ENCODE assay signal across 24 cellular contexts in the genomic region with DNA sequence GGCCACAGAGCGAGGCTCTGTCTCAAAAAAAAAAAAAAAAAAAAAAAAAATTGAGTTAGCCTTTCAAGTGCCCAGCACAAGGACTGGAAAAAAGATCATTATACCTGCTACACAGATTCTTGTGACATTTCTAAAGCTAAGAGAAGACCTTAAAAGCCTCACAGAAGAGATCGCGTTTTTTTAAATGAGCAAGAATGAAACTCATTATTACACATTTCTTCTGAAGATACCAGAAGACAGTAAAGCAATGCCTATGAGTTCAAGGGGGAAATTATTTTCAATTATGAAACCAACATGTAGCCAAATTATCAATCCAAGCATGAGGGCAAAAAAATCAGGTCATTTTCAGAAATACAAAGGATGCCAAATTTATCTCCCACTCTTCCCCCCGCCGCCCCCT. TPM values are rescaled to one million over a fixed set of nuclear protein-coding genes. Genes with fewer than 3 reads are reported as not detected.
DNase-seq lines count a peak whose midpoint lies in the region; ATAC-seq and TF ChIP-seq lines count a peak whose summit lies in the region.
"Had no signal": no experiment of that assay in that cellular context is flagged by ENCODE, and none has a peak within 500 bp of the region (broad histone marks: within the 10 kb centered on the region; RNA-seq: fewer than 3 reads in every experiment).

No MANE protein-coding gene starts in this region.

- ATAC-seq in HG03520 (IDR thresholded peaks at IDR 0.05; ENCODE audit: unreplicated experiment): no peak
- ATAC-seq: esophagus mucosa, left lung had no signal

- H3K27me3 Mint-ChIP-seq in activated T-cell treated with anti-CD3 and anti-CD28 coated beads, Interleukin-2, amount 50 U/mL, for 24 hours: no peaks in the 10 kb centered on the region
- no peaks in the 10 kb centered on the region for H3K27me3 Mint-ChIP-seq in activated naive CD8-positive, alpha-beta T cell treated with anti-CD3 and anti-CD28 coated beads for 36 hours
- no peaks in the 10 kb centered on the region for H3K27me3 Mint-ChIP-seq in stimulated activated naive CD8-positive, alpha-beta T cell treated with anti-CD3 and anti-CD28 coated beads, Interleukin-15, Interleukin-2, amounts not matched to agents 100 ng/mL and 50 ng/mL, for 24 hours
- H3K27me3 Mint-ChIP-seq: dendritic cell treated with granulocyte-macrophage colony-stimulating factor and Interleukin-4, amounts not matched to agents 40 ng/mL and 50 ng/mL, for 4 days had no signal

- peaks cover 88% of the 10 kb centered on the region for H3K36me3 Mint-ChIP-seq in activated T-cell treated with anti-CD3 and anti-CD28 coated beads, Interleukin-2, amount 50 U/mL, for 24 hours (ENCODE audit: low read depth)
- peaks cover 58% of the 10 kb centered on the region for H3K36me3 Mint-ChIP-seq in activated naive CD8-positive, alpha-beta T cell treated with anti-CD3 and anti-CD28 coated beads for 36 hours
- peaks cover 70% of the 10 kb centered on the region for H3K36me3 Mint-ChIP-seq in stimulated activated naive CD8-positive, alpha-beta T cell treated with anti-CD3 and anti-CD28 coated beads, Interleukin-15, Interleukin-2, amounts not matched to agents 100 ng/mL and 50 ng/mL, for 24 hours (ENCODE audit: low read depth)

- H3K9me3 Mint-ChIP-seq in activated T-cell treated with anti-CD3 and anti-CD28 coated beads, Interleukin-2, amount 50 U/mL, for 24 hours: no peaks in the 10 kb centered on the region
- H3K9me3 Mint-ChIP-seq in activated naive CD8-positive, alpha-beta T cell treated with anti-CD3 and anti-CD28 coated beads for 36 hours: no peaks in the 10 kb centered on the region
- peaks cover 3% of the 10 kb centered on the region for H3K9me3 Mint-ChIP-seq in stimulated activated naive CD8-positive, alpha-beta T cell treated with anti-CD3 and anti-CD28 coated beads, Interleukin-15, Interleukin-2, amounts not matched to agents 100 ng/mL and 50 ng/mL, for 24 hours
- H3K9me3 Mint-ChIP-seq: dendritic cell treated with granulocyte-macrophage colony-stimulating factor and Interleukin-4, amounts not matched to agents 40 ng/mL and 50 ng/mL, for 4 days; endodermal cell had no signal

- H3K4me3 Mint-ChIP-seq in activated T-cell treated with anti-CD3 and anti-CD28 coated beads, Interleukin-2, amount 50 U/mL, for 24 hours: no peak overlapping the region
- no peak overlapping the region for H3K4me3 Mint-ChIP-seq in activated naive CD8-positive, alpha-beta T cell treated with anti-CD3 and anti-CD28 coated beads for 36 hours
- no peak overlapping the region for H3K4me3 Mint-ChIP-seq in stimulated activated naive CD8-positive, alpha-beta T cell treated with anti-CD3 and anti-CD28 coated beads, Interleukin-15, Interleukin-2, amounts not matched to agents 100 ng/mL and 50 ng/mL, for 24 hours
- H3K4me3 Mint-ChIP-seq: dendritic cell treated with granulocyte-macrophage colony-stimulating factor and Interleukin-4, amounts not matched to agents 40 ng/mL and 50 ng/mL, for 4 days; endodermal cell; neural progenitor cell had no signal

- peak overlapping the region; percentile 79 for H3K27ac Mint-ChIP-seq in activated T-cell treated with anti-CD3 and anti-CD28 coated beads, Interleukin-2, amount 50 U/mL, for 24 hours
- peak overlapping the region; percentile 65 for H3K27ac Mint-ChIP-seq in activated naive CD8-positive, alpha-beta T cell treated with anti-CD3 and anti-CD28 coated beads for 36 hours
- H3K27ac Mint-ChIP-seq in stimulated activated naive CD8-positive, alpha-beta T cell treated with anti-CD3 and anti-CD28 coated beads, Interleukin-15, Interleukin-2, amounts not matched to agents 100 ng/mL and 50 ng/mL, for 24 hours: peak overlapping the region; percentile 40
- H3K27ac Mint-ChIP-seq: dendritic cell treated with granulocyte-macrophage colony-stimulating factor and Interleukin-4, amounts not matched to agents 40 ng/mL and 50 ng/mL, for 4 days; endodermal cell; neural progenitor cell had no signal

- in situ Hi-C loops in GM13976 (cut with MboI; ENCODE audit: low sequenced_read_pairs, unreplicated experiment): no loop called here

- no peak for DNase-seq in activated T-cell treated with anti-CD3 and anti-CD28 coated beads, Interleukin-2, amount 50 U/mL, for 24 hours
- DNase-seq in activated T-cell treated with anti-CD3 and anti-CD28 coated beads, Interleukin-2, amount 50 U/mL, for 1 hour: no peak
- DNase-seq in GM13976 (ENCODE audit: low spot score) (peak; percentile 22), SKM-1 (lab: John Stamatoyannopoulos, UW; ENCODE audit: unreplicated experiment) (no peak)
- DNase-seq in activated naive CD8-positive, alpha-beta T cell treated with anti-CD3 and anti-CD28 coated beads for 36 hours: no peak
- DNase-seq: activated effector memory CD4-positive, alpha-beta T cell treated with anti-CD3 and anti-CD28 coated beads, Interleukin-2, amount 50 U/mL, for 16 hours; central memory CD4-positive, alpha-beta T cell; DMS153; endodermal cell; HCEC 1CT; islet precursor cell; left lung; mesenchymal stem cell; NCI-H1417 treated with DMSO at 0.1 percent for 48 hours; NCI-H2029 treated with DMSO at 0.1 percent for 48 hours; NCI-H526; small intestine; stomach; uterus had no signal

- no peak for TF ChIP-seq CTCF in GM13976 (IDR thresholded peaks at IDR 0.05; ENCODE audit: borderline replicate concordance, control extremely low read depth, extremely low read depth, insufficient read depth, missing control alignments)

- H3K4me1 Mint-ChIP-seq in activated T-cell treated with anti-CD3 and anti-CD28 coated beads, Interleukin-2, amount 50 U/mL, for 24 hours (ENCODE audit: low read depth): peaks cover 40% of the 10 kb centered on the region
- peaks cover 29% of the 10 kb centered on the region for H3K4me1 Mint-ChIP-seq in activated naive CD8-positive, alpha-beta T cell treated with anti-CD3 and anti-CD28 coated beads for 36 hours
- H3K4me1 Mint-ChIP-seq in stimulated activated naive CD8-positive, alpha-beta T cell treated with anti-CD3 and anti-CD28 coated beads, Interleukin-15, Interleukin-2, amounts not matched to agents 100 ng/mL and 50 ng/mL, for 24 hours (ENCODE audit: low read depth): peaks cover 32% of the 10 kb centered on the region
- H3K4me1 Mint-ChIP-seq: endodermal cell, neural progenitor cell had no signal

RNA-seq across cellular contexts. Expression of a gene that starts 56.8 kb away (rescaled TPM):
- total RNA-seq in activated naive CD8-positive, alpha-beta T cell treated with anti-CD3 and anti-CD28 coated beads for 36 hours: 10 to 100 TPM; 37.8 to 39.1 TPM
